In genomic region chr11:61347916-61348461, GRCh38 we compare ENCODE assay signal across 15 cellular contexts. TPM values are rescaled to one million over a fixed set of nuclear protein-coding genes. Genes with fewer than 3 reads are reported as not detected.
DNase-seq lines count a peak whose midpoint lies in the region; ATAC-seq and TF ChIP-seq lines count a peak whose summit lies in the region.
"Had no signal": no experiment of that assay in that cellular context is flagged by ENCODE, and none has a peak within 500 bp of the region (broad histone marks: within the 10 kb centered on the region; RNA-seq: fewer than 3 reads in every experiment).

No MANE protein-coding gene starts in this region.

- H3K4me2 ChIP-seq in HCT116 (ENCODE audit: low read length), result no peak overlapping the region
- H3K4me2 ChIP-seq in trophoblast cell (ENCODE audit: low read length), result no peak overlapping the region

- 56 to 71% methylated on average over 11 of the region's 11 CpGs for WGBS in heart right ventricle, 2 donors
- no CpG with 5 or more reads among the region's 11 CpGs for WGBS in trophoblast cell (ENCODE audit: extremely low coverage, insufficient coverage, insufficient read length)

- POLR2A ChIA-PET in HCT116 (lab: Charles Lee) (interaction anchor here (1.2 to 1.5 kb wide), 2 partner anchors 12 to 14 kb away, joined by 3 to 6 read pairs; partner anchors contain the start of genes CYB561A3 and TMEM138), activated B cell treated with CpG ODN at 0.5 μM for 24 hours (lab: Charles Lee) (interaction anchor here (2.3 to 6.4 kb wide), 2 partner anchors 10 to 14 kb away, joined by 13 to 76 read pairs; partner anchors contain the start of genes CYB561A3 and TMEM138)
- POLR2A ChIA-PET in activated CD8-positive, alpha-beta T cell treated with anti-CD3 and anti-CD28 coated beads, Interleukin-2, amount 10 ng/mL, durations not matched to agents 7 days and 5 days (lab: Charles Lee), result no interaction called here

- no peak overlapping the region for H2BK12ac ChIP-seq in trophoblast cell (ENCODE audit: low read length)

- H3K4me3 ChIP-seq in HCT116 (replicated peaks in 1 of 2; ENCODE audit: low read depth in 1 of 2, low read length in 2 of 2), result no peak overlapping the region
- H3K4me3 ChIP-seq in heart right ventricle, result no peak overlapping the region
- no peak overlapping the region for H3K4me3 ChIP-seq in trophoblast cell (ENCODE audit: low read depth, low read length)
- H3K4me3 ChIP-seq in WERI-Rb-1 (ENCODE audit: low read depth, low read length), result no peak overlapping the region
- H3K4me3 ChIP-seq: mucosa of descending colon, sigmoid colon had no signal

- no peak overlapping the region for H2BK120ac ChIP-seq in trophoblast cell (ENCODE audit: insufficient read depth, low read length, poor library complexity)

- H3K23ac ChIP-seq in trophoblast cell (ENCODE audit: low read length), result no peak overlapping the region

- TF ChIP-seq CTCF in HCT116 (IDR thresholded peaks at IDR 0.05 in 2 of 3, conservative IDR thresholded peaks at IDR 0.05 in 1 of 3; ENCODE audit: borderline replicate concordance in 1 of 3, insufficient read depth in 1 of 3, low read depth in 2 of 3, low read length in 2 of 3) (no peak), activated B cell treated with CpG ODN at 0.5 μM for 24 hours (IDR thresholded peaks at IDR 0.05) (no peak), heart right ventricle (IDR thresholded peaks at IDR 0.05) (no peak), WERI-Rb-1 (IDR thresholded peaks at IDR 0.05; ENCODE audit: low read depth, low read length) (no peak)

- H3K27me3 ChIP-seq in HCT116 (ENCODE audit: insufficient read depth, low read length), result no peaks in the 10 kb centered on the region
- no peaks in the 10 kb centered on the region for H3K27me3 ChIP-seq in heart right ventricle
- no peaks in the 10 kb centered on the region for H3K27me3 ChIP-seq in trophoblast cell (ENCODE audit: insufficient read depth, low read length)
- no peaks in the 10 kb centered on the region for H3K27me3 ChIP-seq in WERI-Rb-1 (ENCODE audit: insufficient read depth, low read depth, severe bottlenecking)
- H3K27me3 ChIP-seq: sigmoid colon had no signal

- H3K4me1 ChIP-seq in HCT116 (ENCODE audit: control insufficient read depth in 1 of 2, insufficient read depth in 2 of 2, low read length in 2 of 2) (no peaks in the 10 kb centered on the region), heart right ventricle (peaks cover 0 to 11% (median 0%) of the 10 kb centered on the region in 9 donors), trophoblast cell (ENCODE audit: control insufficient read depth in 1 of 2, insufficient read depth in 2 of 2, low read length in 2 of 2) (peaks cover 3 to 13% of the 10 kb centered on the region in 2 experiments)
- H3K4me1 ChIP-seq: sigmoid colon had no signal

- BruUV-seq in HCT116 (replicated peaks; lab: Mats Ljungman, UMichigan), result no TSS peak

- H3K9me3 ChIP-seq in HCT116 (ENCODE audit: control insufficient read depth in 1 of 2, insufficient read depth in 1 of 2, low read depth in 1 of 2, low read length in 2 of 2), result no peaks in the 10 kb centered on the region
- H3K9me3 ChIP-seq in heart right ventricle, result no peaks in the 10 kb centered on the region
- H3K9me3 ChIP-seq in trophoblast cell (ENCODE audit: insufficient read depth, low read depth, low read length), result peaks cover 3% of the 10 kb centered on the region
- H3K9me3 ChIP-seq in WERI-Rb-1 (ENCODE audit: severe bottlenecking), result no peaks in the 10 kb centered on the region
- H3K9me3 ChIP-seq: mucosa of descending colon, sigmoid colon had no signal

- intact Hi-C loops in HCT116 (cut with micrococcal nuclease) (no loop called here), activated B cell treated with CpG ODN at 0.5 μM for 24 hours (cut with micrococcal nuclease) (loop anchor here (1.0 kb wide), 1 partner anchor 8 kb away; no protein-coding TSS in a partner anchor), heart right ventricle (cut with DNase I) (no loop called here)

- H3K27ac Mint-ChIP-seq in activated B cell treated with CpG ODN at 0.5 μM for 24 hours, result peak overlapping the region; percentile 77
- H3K27ac Mint-ChIP-seq in activated CD8-positive, alpha-beta T cell treated with anti-CD3 and anti-CD28 coated beads, Interleukin-2, amount 10 ng/mL, durations not matched to agents 7 days and 5 days, result no peak overlapping the region
- H3K27ac Mint-ChIP-seq: endodermal cell had no signal

- H3K9ac ChIP-seq in HCT116 (ENCODE audit: low read length) (no peak overlapping the region), trophoblast cell (ENCODE audit: low read length) (no peak overlapping the region)

- H3K9me2 ChIP-seq in HCT116 (ENCODE audit: insufficient read depth), result no peaks in the 10 kb centered on the region

- H3K4me3 Mint-ChIP-seq in activated B cell treated with CpG ODN at 0.5 μM for 24 hours, result no peak overlapping the region
- no peak overlapping the region for H3K4me3 Mint-ChIP-seq in activated CD8-positive, alpha-beta T cell treated with anti-CD3 and anti-CD28 coated beads, Interleukin-2, amount 10 ng/mL, durations not matched to agents 7 days and 5 days
- H3K4me3 Mint-ChIP-seq: CD4-positive, alpha-beta memory T cell; endodermal cell had no signal

- H4K8ac ChIP-seq in trophoblast cell (ENCODE audit: low read depth, low read length), result no peak overlapping the region

- H4K12ac ChIP-seq in trophoblast cell (ENCODE audit: low read depth, low read length), result no peak overlapping the region

- no peak for TF ChIP-seq RAD21 in HCT116 (IDR thresholded peaks at IDR 0.05; ENCODE audit: low read depth)

- H3K27me3 Mint-ChIP-seq in activated B cell treated with CpG ODN at 0.5 μM for 24 hours, result no peaks in the 10 kb centered on the region
- no peaks in the 10 kb centered on the region for H3K27me3 Mint-ChIP-seq in activated CD8-positive, alpha-beta T cell treated with anti-CD3 and anti-CD28 coated beads, Interleukin-2, amount 10 ng/mL, durations not matched to agents 7 days and 5 days (ENCODE audit: low read depth)
- H3K27me3 Mint-ChIP-seq: CD4-positive, alpha-beta memory T cell had no signal

- CTCF ChIA-PET in HCT116 (lab: Charles Lee), result interaction anchor here (2.1 kb wide), 1 partner anchor 12 kb away, joined by 14 read pairs; no protein-coding TSS in a partner anchor
- CTCF ChIA-PET in activated B cell treated with CpG ODN at 0.5 μM for 24 hours (lab: Charles Lee), result interaction anchor here (1.7 kb wide), 1 partner anchor 10 kb away, joined by 5 read pairs; no protein-coding TSS in a partner anchor
- CTCF ChIA-PET in activated CD8-positive, alpha-beta T cell treated with anti-CD3 and anti-CD28 coated beads, Interleukin-2, amount 10 ng/mL, durations not matched to agents 7 days and 5 days (lab: Charles Lee), result interaction anchor here (1.0 to 5.0 kb wide), 5 partner anchors 12 to 87 kb away, joined by 3 to 34 read pairs (median 7); partner anchors contain the start of genes CPSF7, CYB561A3, SDHAF2 and TMEM138

- no peaks in the 10 kb centered on the region for H4K20me1 ChIP-seq in HCT116 (ENCODE audit: insufficient read depth)

- peak; percentile 36; the same call in 1 of the 2 replicates for ATAC-seq in HCT116
- no peak for ATAC-seq in activated B cell treated with CpG ODN at 0.5 μM for 24 hours (ENCODE audit: low read depth)
- peak in 5 of 8 donors; percentile 38 to 66 (median 57) for ATAC-seq in heart right ventricle
- no peak for ATAC-seq in activated CD8-positive, alpha-beta T cell treated with anti-CD3 and anti-CD28 coated beads, Interleukin-2, amount 10 ng/mL, durations not matched to agents 7 days and 5 days
- ATAC-seq: mucosa of descending colon, PC-3 had no signal

- H4K91ac ChIP-seq in trophoblast cell (ENCODE audit: low read depth, low read length), result no peak overlapping the region

- no peaks in the 10 kb centered on the region for H3K79me2 ChIP-seq in HCT116 (ENCODE audit: insufficient read depth, low read length)
- no peaks in the 10 kb centered on the region for H3K79me2 ChIP-seq in trophoblast cell (ENCODE audit: control insufficient read depth, insufficient read depth, low read length, poor library complexity)

- H3K4me1 Mint-ChIP-seq in activated B cell treated with CpG ODN at 0.5 μM for 24 hours, result peaks cover 33% of the 10 kb centered on the region
- H3K4me1 Mint-ChIP-seq in activated CD8-positive, alpha-beta T cell treated with anti-CD3 and anti-CD28 coated beads, Interleukin-2, amount 10 ng/mL, durations not matched to agents 7 days and 5 days (ENCODE audit: low read depth), result peaks cover 15% of the 10 kb centered on the region
- H3K4me1 Mint-ChIP-seq: endodermal cell had no signal

- H3K36me3 Mint-ChIP-seq in activated B cell treated with CpG ODN at 0.5 μM for 24 hours (ENCODE audit: low read depth), result peaks cover 74% of the 10 kb centered on the region
- H3K36me3 Mint-ChIP-seq in activated CD8-positive, alpha-beta T cell treated with anti-CD3 and anti-CD28 coated beads, Interleukin-2, amount 10 ng/mL, durations not matched to agents 7 days and 5 days (ENCODE audit: low read depth), result peaks cover 19% of the 10 kb centered on the region

- H2AK5ac ChIP-seq in trophoblast cell (ENCODE audit: low read length), result no peak overlapping the region

- H2BK5ac ChIP-seq in trophoblast cell (ENCODE audit: low read depth, low read length, poor library complexity), result no peak overlapping the region

- peaks cover 10 to 11% of the 10 kb centered on the region in 2 experiments; a peak in 3 of 4 replicates for H3K36me3 ChIP-seq in HCT116 (ENCODE audit: control insufficient read depth in 1 of 2, insufficient read depth in 2 of 2, low read length in 2 of 2)
- H3K36me3 ChIP-seq in heart right ventricle, result peaks cover 0 to 95% (median 6%) of the 10 kb centered on the region in 9 donors
- H3K36me3 ChIP-seq in trophoblast cell (ENCODE audit: control insufficient read depth in 1 of 2, insufficient read depth in 2 of 2, low read length in 2 of 2), result peaks cover 23 to 45% of the 10 kb centered on the region in 2 experiments
- no peaks in the 10 kb centered on the region for H3K36me3 ChIP-seq in WERI-Rb-1

- no peak for TF ChIP-seq POLR2A in HCT116 (IDR thresholded peaks at IDR 0.05; ENCODE audit: borderline replicate concordance, extremely low read depth, insufficient read depth, insufficient read length)

- H3K18ac ChIP-seq in trophoblast cell (ENCODE audit: low read length), result no peak overlapping the region

- H2AFZ ChIP-seq in HCT116 (ENCODE audit: low read depth, low read length, poor library complexity, severe bottlenecking), result no peak overlapping the region
- H2AFZ ChIP-seq in trophoblast cell (ENCODE audit: insufficient read depth, low read length, poor library complexity), result no peak overlapping the region

- no peak for DNase-seq in HCT116 (ENCODE audit: low read depth, low spot score)
- DNase-seq in activated B cell treated with CpG ODN at 0.5 μM for 24 hours, result no peak
- DNase-seq in heart right ventricle, result no peak
- peak; percentile 90 to 96 for DNase-seq in trophoblast cell
- DNase-seq in activated CD8-positive, alpha-beta T cell treated with anti-CD3 and anti-CD28 coated beads, Interleukin-2, amount 10 ng/mL, durations not matched to agents 7 days and 5 days, result no peak
- DNase-seq in SHP77 (lab: John Stamatoyannopoulos, UW), result no peak
- DNase-seq in WERI-Rb-1, result no peak
- DNase-seq in C1 segment of cervical spinal cord (lab: John Stamatoyannopoulos, UW), result no peak
- DNase-seq: CD4-positive, alpha-beta memory T cell; endodermal cell; mucosa of descending colon; NCI-H2227 treated with DMSO at 0.1 percent for 48 hours; PC-3; sigmoid colon; T1000 had no signal

- no peaks in the 10 kb centered on the region for H3K79me1 ChIP-seq in trophoblast cell (ENCODE audit: low read length)

- no peaks in the 10 kb centered on the region for H3K9me3 Mint-ChIP-seq in activated B cell treated with CpG ODN at 0.5 μM for 24 hours
- H3K9me3 Mint-ChIP-seq in activated CD8-positive, alpha-beta T cell treated with anti-CD3 and anti-CD28 coated beads, Interleukin-2, amount 10 ng/mL, durations not matched to agents 7 days and 5 days (ENCODE audit: insufficient read depth), result no peaks in the 10 kb centered on the region
- H3K9me3 Mint-ChIP-seq: CD4-positive, alpha-beta memory T cell; endodermal cell had no signal

- no peak overlapping the region for H3K4ac ChIP-seq in trophoblast cell (ENCODE audit: low read depth, low read length)

- RAD21 ChIA-PET in HCT116 (lab: Charles Lee; ENCODE audit: low non-redundant PET in 1 of 2, low total read pairs in 2 of 2, uncharacterized antibody in 2 of 2, unreplicated experiment in 2 of 2), result no interaction called here

- H3K27ac ChIP-seq in HCT116 (ENCODE audit: low read depth, low read length), result no peak overlapping the region
- H3K27ac ChIP-seq in heart right ventricle, result peak overlapping the region in 1 of 10 donors; percentile 52
- H3K27ac ChIP-seq in trophoblast cell (ENCODE audit: low read depth, low read length), result no peak overlapping the region
- no peak overlapping the region for H3K27ac ChIP-seq in WERI-Rb-1
- H3K27ac ChIP-seq: sigmoid colon had no signal

- no peak overlapping the region for H3K14ac ChIP-seq in trophoblast cell (ENCODE audit: low read length)

RNA-seq across cellular contexts. Expression of gene CYB561A3, which starts 13.7 kb away (rescaled TPM):
- total RNA-seq in HCT116 (2021; ENCODE audit: unreplicated experiment), result 34.1 TPM
- polyA plus RNA-seq in HCT116 (2012), result 20.8 and 21.6 TPM in 2 replicates
- 397 and 433 TPM in 2 replicates for total RNA-seq in activated B cell treated with CpG ODN at 0.5 μM for 24 hours
- 10 to 100 TPM in 5 of 10 donors, 1 to 10 TPM in 5; 6.0 to 18.6 (median 9.7) TPM for total RNA-seq in heart right ventricle
- 10 to 100 TPM; 10.5 to 11.8 TPM for polyA plus RNA-seq in heart right ventricle
- 17.9 and 19.0 TPM in 2 replicates for polyA plus RNA-seq in trophoblast cell (2013)
- total RNA-seq in activated CD8-positive, alpha-beta T cell treated with anti-CD3 and anti-CD28 coated beads, Interleukin-2, amount 10 ng/mL, durations not matched to agents 7 days and 5 days, result 10 to 100 TPM; 53.2 to 55.6 TPM

RNA-seq across cellular contexts. Expression of gene TMEM138, which starts 14.2 kb away (rescaled TPM):
- 45.0 TPM for total RNA-seq in HCT116 (2021; ENCODE audit: unreplicated experiment)
- 25.5 and 37.8 TPM in 2 replicates for polyA plus RNA-seq in HCT116 (2012)
- total RNA-seq in activated B cell treated with CpG ODN at 0.5 μM for 24 hours, result 69.7 and 81.2 TPM in 2 replicates
- 10 to 100 TPM; 14.4 to 25.9 (median 17.6) TPM for total RNA-seq in heart right ventricle
- polyA plus RNA-seq in heart right ventricle, result 10 to 100 TPM; 28.0 to 35.3 TPM
- 45.9 and 49.0 TPM in 2 replicates for polyA plus RNA-seq in trophoblast cell (2013)
- total RNA-seq in activated CD8-positive, alpha-beta T cell treated with anti-CD3 and anti-CD28 coated beads, Interleukin-2, amount 10 ng/mL, durations not matched to agents 7 days and 5 days, result 10 to 100 TPM; 57.4 to 57.5 TPM

RNA-seq across cellular contexts. Expression of gene TKFC, which starts 15.0 kb away (rescaled TPM):
- total RNA-seq in HCT116 (2021; ENCODE audit: unreplicated experiment), result 156 TPM
- 125 and 130 TPM in 2 replicates for polyA plus RNA-seq in HCT116 (2012)
- 59.8 and 63.9 TPM in 2 replicates for total RNA-seq in activated B cell treated with CpG ODN at 0.5 μM for 24 hours
- total RNA-seq in heart right ventricle, result 10 to 100 TPM; 13.9 to 26.1 (median 20.9) TPM
- polyA plus RNA-seq in heart right ventricle, result 10 to 100 TPM; 11.8 to 12.1 TPM
- 12.5 and 12.7 TPM in 2 replicates for polyA plus RNA-seq in trophoblast cell (2013)
- 10 to 100 TPM; 24.1 to 26.4 TPM for total RNA-seq in activated CD8-positive, alpha-beta T cell treated with anti-CD3 and anti-CD28 coated beads, Interleukin-2, amount 10 ng/mL, durations not matched to agents 7 days and 5 days

RNA-seq across cellular contexts. Expression of gene DDB1, which starts 15.1 kb away (rescaled TPM):
- total RNA-seq in HCT116 (2021; ENCODE audit: unreplicated experiment), result 269 TPM
- polyA plus RNA-seq in HCT116 (2012), result 197 and 216 TPM in 2 replicates
- total RNA-seq in activated B cell treated with CpG ODN at 0.5 μM for 24 hours, result 201 and 218 TPM in 2 replicates
- 100 to 1,000 TPM; 101 to 147 (median 129) TPM for total RNA-seq in heart right ventricle
- 100 to 1,000 TPM in 1 of 2 donors, 10 to 100 TPM in 1; 59.0 to 147 TPM for polyA plus RNA-seq in heart right ventricle
- 192 and 206 TPM in 2 replicates for polyA plus RNA-seq in trophoblast cell (2013)
- 100 to 1,000 TPM; 202 to 214 TPM for total RNA-seq in activated CD8-positive, alpha-beta T cell treated with anti-CD3 and anti-CD28 coated beads, Interleukin-2, amount 10 ng/mL, durations not matched to agents 7 days and 5 days

RNA-seq across cellular contexts. Expression of gene TMEM216, which starts 44.4 kb away (rescaled TPM):
- total RNA-seq in HCT116 (2021; ENCODE audit: unreplicated experiment) (13.7 TPM), activated B cell treated with CpG ODN at 0.5 μM for 24 hours (18.4 and 18.7 TPM in 2 replicates), heart right ventricle (1 to 10 TPM; 2.9 to 6.8 (median 4.1) TPM)
- polyA plus RNA-seq in HCT116 (2012), result 21.1 and 23.5 TPM in 2 replicates
- 1 to 10 TPM; 6.3 to 8.3 TPM for polyA plus RNA-seq in heart right ventricle
- 12.5 and 14.4 TPM in 2 replicates for polyA plus RNA-seq in trophoblast cell (2013)
- total RNA-seq in activated CD8-positive, alpha-beta T cell treated with anti-CD3 and anti-CD28 coated beads, Interleukin-2, amount 10 ng/mL, durations not matched to agents 7 days and 5 days, result 1 to 10 TPM; 6.3 to 6.4 TPM

Comparison
In these comparisons a context has a peak if more than half of its experiments do, and no peak if none do; other contexts are left out.
1. ATAC-seq: peak in HCT116 (single experiment) and heart right ventricle (5 of 8); none in activated B cell treated with CpG ODN at 0.5 μM for 24 hours (single experiment) and activated CD8-positive, alpha-beta T cell treated with anti-CD3 and anti-CD28 coated beads, Interleukin-2, amount 10 ng/mL, durations not matched to agents 7 days and 5 days (single experiment).
2. DNase-seq: peak in trophoblast cell (2 of 2); none in HCT116 (single experiment), activated B cell treated with CpG ODN at 0.5 μM for 24 hours (single experiment), heart right ventricle (0 of 2), activated CD8-positive, alpha-beta T cell treated with anti-CD3 and anti-CD28 coated beads, Interleukin-2, amount 10 ng/mL, durations not matched to agents 7 days and 5 days (single experiment), SHP77 (0 of 2), WERI-Rb-1 (single experiment) and C1 segment of cervical spinal cord (0 of 14).